1 cellular context compared by ENCODE assay signal in genomic region chr12:93595336-93595735, GRCh38.
A peak's percentile ranks its signal among the peaks of the same experiment; 100 is the strongest.
TF ChIP-seq lines count a peak whose summit lies in the region.

No MANE protein-coding gene starts in this region.

TF ChIP-seq in K562, 482 proteins besides CTCF, POLR2A, EP300 and RAD21 (continued from another document):
- TF ChIP-seq PML (IDR thresholded peaks at IDR 0.05; ENCODE audit: low read length) (no peak), BRD4 (IDR thresholded peaks at IDR 0.05) (no peak), NFE2L1 (tag; IDR thresholded peaks at IDR 0.05; ENCODE audit: borderline replicate concordance, low read depth) (no peak), NELFE (IDR thresholded peaks at IDR 0.05; ENCODE audit: insufficient read depth, insufficient read length) (no peak), MEF2A (IDR thresholded peaks at IDR 0.05; ENCODE audit: control insufficient read depth, low read depth, low read length) (no peak), CSDE1 (IDR thresholded peaks at IDR 0.05) (no peak), NFIC (IDR thresholded peaks at IDR 0.05) (no peak), SAP30 (IDR thresholded peaks at IDR 0.05; ENCODE audit: borderline replicate concordance, insufficient read depth, low read depth, low read length, poor library complexity, severe bottlenecking) (no peak), ZBTB40 (IDR thresholded peaks at IDR 0.05) (peak; percentile 11; the same call in 1 of the 2 replicates), ZBTB40 (CRISPR knock-in tag; IDR thresholded peaks at IDR 0.05) (no peak), LEF1 (IDR thresholded peaks at IDR 0.05) (no peak), STAG1 (CRISPR knock-in tag; IDR thresholded peaks at IDR 0.05; ENCODE audit: borderline replicate concordance) (no peak), SMARCA4 (IDR thresholded peaks at IDR 0.05) (0 out of 2 replicates have a peak, but pooled peaks have one; percentile 25), STAT5B (CRISPR knock-in tag; IDR thresholded peaks at IDR 0.05) (no peak), SP1 (CRISPR knock-in tag; IDR thresholded peaks at IDR 0.05) (no peak), ELF1 (tag; IDR thresholded peaks at IDR 0.05) (no peak), NBN (IDR thresholded peaks at IDR 0.05; ENCODE audit: low read depth) (0 out of 2 replicates have a peak, but pooled peaks have one; percentile 41), L3MBTL2 (IDR thresholded peaks at IDR 0.05) (peak; percentile 14; the same call in 1 of the 2 replicates), DPF2 (IDR thresholded peaks at IDR 0.05) (0 out of 2 replicates have a peak, but pooled peaks have one; percentile 13), ZNF280B (CRISPR knock-in tag; IDR thresholded peaks at IDR 0.05) (no peak), PHTF2 (CRISPR knock-in tag; IDR thresholded peaks at IDR 0.05) (no peak), ETV1 (tag; conservative IDR thresholded peaks at IDR 0.05; ENCODE audit: low read depth) (no peak), CBX1 (IDR thresholded peaks at IDR 0.05; ENCODE audit: low read depth) (no peak), ZNF766 (CRISPR knock-in tag; conservative IDR thresholded peaks at IDR 0.05) (no peak), KHSRP (IDR thresholded peaks at IDR 0.05) (0 out of 2 replicates have a peak, but pooled peaks have one; percentile 39), FOXK2 (conservative IDR thresholded peaks at IDR 0.05 in 1 of 2, IDR thresholded peaks at IDR 0.05 in 1 of 2; ENCODE audit: low read depth in 2 of 2) (no peak), ETV6 (IDR thresholded peaks at IDR 0.05; ENCODE audit: borderline replicate concordance in 1 of 2, low read depth in 2 of 2, low read length in 1 of 2) (no peak), ETV6 (CRISPR knock-in tag; IDR thresholded peaks at IDR 0.05; ENCODE audit: borderline replicate concordance) (no peak), HMG20B (CRISPR knock-in tag; IDR thresholded peaks at IDR 0.05) (no peak), ZNF143 (CRISPR knock-in tag; IDR thresholded peaks at IDR 0.05) (no peak), ETS2 (tag; IDR thresholded peaks at IDR 0.05; ENCODE audit: borderline replicate concordance, poor library complexity, severe bottlenecking) (no peak), NFATC3 (IDR thresholded peaks at IDR 0.05) (no peak), BMI1 (IDR thresholded peaks at IDR 0.05; ENCODE audit: low read length) (no peak), CBX8 (IDR thresholded peaks at IDR 0.05; ENCODE audit: borderline replicate concordance, extremely low read depth, low read depth, low read length, poor library complexity, severe bottlenecking) (no peak), RAD51 (IDR thresholded peaks at IDR 0.05; ENCODE audit: borderline replicate concordance, low read depth) (no peak), ZNF175 (CRISPR knock-in tag; IDR thresholded peaks at IDR 0.05; ENCODE audit: low read depth) (no peak), NRF1 (conservative IDR thresholded peaks at IDR 0.05 in 1 of 2, IDR thresholded peaks at IDR 0.05 in 1 of 2) (no peak), ETS1 (conservative IDR thresholded peaks at IDR 0.05; ENCODE audit: control insufficient read depth, low read depth, low read length) (no peak), ZNF512 (tag; IDR thresholded peaks at IDR 0.05) (no peak)
- TF ChIP-seq, protein P1, sequence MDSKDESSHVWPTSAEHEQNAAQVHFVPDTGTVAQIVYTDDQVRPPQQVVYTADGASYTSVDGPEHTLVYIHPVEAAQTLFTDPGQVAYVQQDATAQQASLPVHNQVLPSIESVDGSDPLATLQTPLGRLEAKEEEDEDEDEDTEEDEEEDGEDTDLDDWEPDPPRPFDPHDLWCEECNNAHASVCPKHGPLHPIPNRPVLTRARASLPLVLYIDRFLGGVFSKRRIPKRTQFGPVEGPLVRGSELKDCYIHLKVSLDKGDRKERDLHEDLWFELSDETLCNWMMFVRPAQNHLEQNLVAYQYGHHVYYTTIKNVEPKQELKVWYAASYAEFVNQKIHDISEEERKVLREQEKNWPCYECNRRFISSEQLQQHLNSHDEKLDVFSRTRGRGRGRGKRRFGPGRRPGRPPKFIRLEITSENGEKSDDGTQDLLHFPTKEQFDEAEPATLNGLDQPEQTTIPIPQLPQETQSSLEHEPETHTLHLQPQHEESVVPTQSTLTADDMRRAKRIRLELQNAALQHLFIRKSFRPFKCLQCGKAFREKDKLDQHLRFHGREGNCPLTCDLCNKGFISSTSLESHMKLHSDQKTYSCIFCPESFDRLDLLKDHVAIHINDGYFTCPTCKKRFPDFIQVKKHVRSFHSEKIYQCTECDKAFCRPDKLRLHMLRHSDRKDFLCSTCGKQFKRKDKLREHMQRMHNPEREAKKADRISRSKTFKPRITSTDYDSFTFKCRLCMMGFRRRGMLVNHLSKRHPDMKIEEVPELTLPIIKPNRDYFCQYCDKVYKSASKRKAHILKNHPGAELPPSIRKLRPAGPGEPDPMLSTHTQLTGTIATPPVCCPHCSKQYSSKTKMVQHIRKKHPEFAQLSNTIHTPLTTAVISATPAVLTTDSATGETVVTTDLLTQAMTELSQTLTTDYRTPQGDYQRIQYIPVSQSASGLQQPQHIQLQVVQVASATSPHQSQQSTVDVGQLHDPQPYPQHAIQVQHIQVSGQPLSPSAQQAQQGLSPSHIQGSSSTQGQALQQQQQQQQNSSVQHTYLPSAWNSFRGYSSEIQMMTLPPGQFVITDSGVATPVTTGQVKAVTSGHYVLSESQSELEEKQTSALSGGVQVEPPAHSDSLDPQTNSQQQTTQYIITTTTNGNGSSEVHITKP (IDR thresholded peaks at IDR 0.05; ENCODE audit: partially characterized antibody): no peak
- TF ChIP-seq, protein P2, sequence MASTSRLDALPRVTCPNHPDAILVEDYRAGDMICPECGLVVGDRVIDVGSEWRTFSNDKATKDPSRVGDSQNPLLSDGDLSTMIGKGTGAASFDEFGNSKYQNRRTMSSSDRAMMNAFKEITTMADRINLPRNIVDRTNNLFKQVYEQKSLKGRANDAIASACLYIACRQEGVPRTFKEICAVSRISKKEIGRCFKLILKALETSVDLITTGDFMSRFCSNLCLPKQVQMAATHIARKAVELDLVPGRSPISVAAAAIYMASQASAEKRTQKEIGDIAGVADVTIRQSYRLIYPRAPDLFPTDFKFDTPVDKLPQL (IDR thresholded peaks at IDR 0.05; ENCODE audit: extremely low read depth, insufficient read length): no peak
- TF ChIP-seq, protein P3, sequence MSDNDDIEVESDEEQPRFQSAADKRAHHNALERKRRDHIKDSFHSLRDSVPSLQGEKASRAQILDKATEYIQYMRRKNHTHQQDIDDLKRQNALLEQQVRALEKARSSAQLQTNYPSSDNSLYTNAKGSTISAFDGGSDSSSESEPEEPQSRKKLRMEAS (CRISPR knock-in tag; IDR thresholded peaks at IDR 0.05): no peak
- TF ChIP-seq, protein P4, sequence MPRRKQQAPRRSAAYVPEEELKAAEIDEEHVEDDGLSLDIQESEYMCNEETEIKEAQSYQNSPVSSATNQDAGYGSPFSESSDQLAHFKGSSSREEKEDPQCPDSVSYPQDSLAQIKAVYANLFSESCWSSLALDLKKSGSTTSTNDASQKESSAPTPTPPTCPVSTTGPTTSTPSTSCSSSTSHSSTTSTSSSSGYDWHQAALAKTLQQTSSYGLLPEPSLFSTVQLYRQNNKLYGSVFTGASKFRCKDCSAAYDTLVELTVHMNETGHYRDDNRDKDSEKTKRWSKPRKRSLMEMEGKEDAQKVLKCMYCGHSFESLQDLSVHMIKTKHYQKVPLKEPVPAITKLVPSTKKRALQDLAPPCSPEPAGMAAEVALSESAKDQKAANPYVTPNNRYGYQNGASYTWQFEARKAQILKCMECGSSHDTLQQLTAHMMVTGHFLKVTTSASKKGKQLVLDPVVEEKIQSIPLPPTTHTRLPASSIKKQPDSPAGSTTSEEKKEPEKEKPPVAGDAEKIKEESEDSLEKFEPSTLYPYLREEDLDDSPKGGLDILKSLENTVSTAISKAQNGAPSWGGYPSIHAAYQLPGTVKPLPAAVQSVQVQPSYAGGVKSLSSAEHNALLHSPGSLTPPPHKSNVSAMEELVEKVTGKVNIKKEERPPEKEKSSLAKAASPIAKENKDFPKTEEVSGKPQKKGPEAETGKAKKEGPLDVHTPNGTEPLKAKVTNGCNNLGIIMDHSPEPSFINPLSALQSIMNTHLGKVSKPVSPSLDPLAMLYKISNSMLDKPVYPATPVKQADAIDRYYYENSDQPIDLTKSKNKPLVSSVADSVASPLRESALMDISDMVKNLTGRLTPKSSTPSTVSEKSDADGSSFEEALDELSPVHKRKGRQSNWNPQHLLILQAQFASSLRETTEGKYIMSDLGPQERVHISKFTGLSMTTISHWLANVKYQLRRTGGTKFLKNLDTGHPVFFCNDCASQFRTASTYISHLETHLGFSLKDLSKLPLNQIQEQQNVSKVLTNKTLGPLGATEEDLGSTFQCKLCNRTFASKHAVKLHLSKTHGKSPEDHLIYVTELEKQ (CRISPR knock-in tag; IDR thresholded peaks at IDR 0.05): no peak
